9 cellular contexts compared by ENCODE assay signal in genomic region chr16:22232277-22233049, GRCh38. TPM values are rescaled to one million over a fixed set of nuclear protein-coding genes. Genes with fewer than 3 reads are reported as not detected.
DNase-seq lines count a peak whose midpoint lies in the region; ATAC-seq, FAIRE-seq and TF ChIP-seq lines count a peak whose summit lies in the region.
"Had no signal": no experiment of that assay in that cellular context is flagged by ENCODE, and none has a peak within 500 bp of the region (broad histone marks: within the 10 kb centered on the region; RNA-seq: fewer than 3 reads in every experiment).

No MANE protein-coding gene starts in this region.

- FAIRE-seq in H54 (lab: Jason Lieb, UNC), result peak; percentile 81
- no peak for FAIRE-seq in small intestine (lab: Jason Lieb, UNC)

- no peak for ATAC-seq in GM19467 (IDR thresholded peaks at IDR 0.05; ENCODE audit: unreplicated experiment)

- TF ChIP-seq CTCF in GM13977 (IDR thresholded peaks at IDR 0.05; ENCODE audit: extremely low read depth, insufficient read depth, missing control alignments), result no peak

- WGBS in small intestine, 3 donors, result 18 to 52% (median 32%) methylated on average over 16 of the region's 16 CpGs

- in situ Hi-C loops in GM13977 (cut with MboI; ENCODE audit: low pct_unique_long_range_greater_than_20kb, low sequenced_read_pairs, unreplicated experiment), result no loop called here

- DNase-seq in H54 (ENCODE audit: insufficient read length, low spot score) (peak; percentile 62), NCI-H774 (lab: John Stamatoyannopoulos, UW) (peak; percentile 73), epithelial cell of prostate (ENCODE audit: low read depth, low spot score) (peak; percentile 52), small intestine (peak; percentile 99), OCI-M1 (lab: John Stamatoyannopoulos, UW) (no peak), AG08395 (ENCODE audit: low spot score) (no peak), GM13977 (ENCODE audit: low spot score) (no peak)
- DNase-seq: glutamatergic neuron had no signal

- no peaks in the 10 kb centered on the region for H3K27me3 ChIP-seq in small intestine (ENCODE audit: control insufficient read depth in 2 of 2, insufficient read depth in 2 of 2, low read length in 2 of 2)

- TF ChIP-seq POLR2A in H54 (IDR thresholded peaks at IDR 0.05; ENCODE audit: low read depth, low read length), result no peak

- H3K27ac ChIP-seq in epithelial cell of prostate (peak overlapping the region; percentile 73), small intestine (ENCODE audit: low read depth in 1 of 2, low read length in 1 of 2) (peak overlapping the region; percentile 58 to 85)

- H3K36me3 ChIP-seq in small intestine (ENCODE audit: control insufficient read depth in 2 of 2, insufficient read depth in 2 of 2, low read length in 2 of 2), result peaks cover 2 to 6% of the 10 kb centered on the region in 2 donors

- peaks cover 2 to 5% of the 10 kb centered on the region in 2 donors for H3K4me1 ChIP-seq in small intestine (ENCODE audit: control insufficient read depth in 2 of 2, insufficient read depth in 1 of 2, low read depth in 1 of 2, low read length in 1 of 2)

- no peak overlapping the region for H3K4me3 ChIP-seq in small intestine (ENCODE audit: low read depth in 1 of 2, low read length in 2 of 2)

- no peaks in the 10 kb centered on the region for H3K9me3 ChIP-seq in small intestine (ENCODE audit: control insufficient read depth, low read depth)

RNA-seq across cellular contexts. Expression of gene EEF2K, which starts 26.4 kb away (rescaled TPM):
- 1 to 10 TPM; 2.4 to 7.1 (median 4.5) TPM for polyA plus RNA-seq in small intestine

Comparison
In these comparisons a context has a peak if more than half of its experiments do, and no peak if none do; other contexts are left out.
1. DNase-seq: peak in H54 (single experiment), NCI-H774 (single experiment), epithelial cell of prostate (single experiment) and small intestine (single experiment); none in OCI-M1 (single experiment), AG08395 (single experiment) and GM13977 (single experiment).